Comparison of ENCODE assay signal across 10 cellular contexts in genomic region chr2:38148501-38148900, GRCh38.
A peak's percentile ranks its signal among the peaks of the same experiment; 100 is the strongest.
DNase-seq lines count a peak whose midpoint lies in the region; ATAC-seq and TF ChIP-seq lines count a peak whose summit lies in the region.
"Had no signal": no experiment of that assay in that cellular context is flagged by ENCODE, and none has a peak within 500 bp of the region (broad histone marks: within the 10 kb centered on the region; RNA-seq: fewer than 3 reads in every experiment).

No MANE protein-coding gene starts in this region.

- H4K8ac ChIP-seq in neuronal stem cell (ENCODE audit: low read depth, low read length), result no peak overlapping the region

- H3K9me3 ChIP-seq in stomach (peaks cover 0 to 6% (median 0%) of the 10 kb centered on the region in 4 donors), neural progenitor cell (ENCODE audit: low read depth) (no peaks in the 10 kb centered on the region), neuronal stem cell (replicated peaks in 1 of 2; ENCODE audit: control insufficient read depth in 2 of 2, insufficient read depth in 1 of 2, low read depth in 1 of 2, low read length in 2 of 2) (peaks cover 0 to 3% of the 10 kb centered on the region in 2 donors)

- H3K4me3 ChIP-seq in stomach, result no peak overlapping the region
- no peak overlapping the region for H3K4me3 ChIP-seq in neural progenitor cell
- H3K4me3 ChIP-seq in neuronal stem cell (ENCODE audit: low read length in 2 of 2), result no peak overlapping the region

- no peak overlapping the region for H2BK12ac ChIP-seq in neuronal stem cell (ENCODE audit: low read length)

- no peak overlapping the region for H3K27ac Mint-ChIP-seq in neural progenitor cell
- no peak overlapping the region for H3K27ac Mint-ChIP-seq in activated CD8-positive, alpha-beta T cell treated with anti-CD3 and anti-CD28 coated beads for 36 hours
- H3K27ac Mint-ChIP-seq: T-helper 1 cell treated with Interleukin-12 subunit alpha and Interleukin-12 subunit beta and Interleukin-4 antibody, amounts not matched to agents 30 μg/mL and 1 μg/mL, for 36 hours had no signal

- H4K91ac ChIP-seq in neuronal stem cell (ENCODE audit: low read depth, low read length, poor library complexity), result no peak overlapping the region

- intact Hi-C loops in stomach (cut with DNase I; ENCODE audit: low total_unique reads), result no loop called here
- intact Hi-C loops in activated CD8-positive, alpha-beta T cell treated with anti-CD3 and anti-CD28 coated beads for 36 hours (cut with micrococcal nuclease), result no loop called here

- H3K9me3 Mint-ChIP-seq in neural progenitor cell, result no peaks in the 10 kb centered on the region
- H3K9me3 Mint-ChIP-seq in activated CD8-positive, alpha-beta T cell treated with anti-CD3 and anti-CD28 coated beads for 36 hours, result peaks cover 5% of the 10 kb centered on the region
- H3K9me3 Mint-ChIP-seq: T-helper 1 cell treated with Interleukin-12 subunit alpha and Interleukin-12 subunit beta and Interleukin-4 antibody, amounts not matched to agents 30 μg/mL and 1 μg/mL, for 36 hours had no signal

- CTCF ChIA-PET in activated CD8-positive, alpha-beta T cell treated with anti-CD3 and anti-CD28 coated beads for 36 hours (lab: Charles Lee), result no interaction called here

- no peak overlapping the region for H2AK5ac ChIP-seq in neuronal stem cell (ENCODE audit: low read depth, low read length)

- peaks cover 5% of the 10 kb centered on the region for H3K4me1 Mint-ChIP-seq in neural progenitor cell
- peaks cover 13% of the 10 kb centered on the region for H3K4me1 Mint-ChIP-seq in activated CD8-positive, alpha-beta T cell treated with anti-CD3 and anti-CD28 coated beads for 36 hours (ENCODE audit: low read depth)

- no peak overlapping the region for H3K14ac ChIP-seq in neuronal stem cell (ENCODE audit: low read length)

- H3K23ac ChIP-seq in neuronal stem cell (ENCODE audit: low read depth, low read length, poor library complexity), result no peak overlapping the region

- no peak overlapping the region for H2BK15ac ChIP-seq in neuronal stem cell (ENCODE audit: low read length)

- H3K4me1 ChIP-seq in stomach (peaks cover 0 to 33% (median 19%) of the 10 kb centered on the region in 4 donors), neural progenitor cell (no peaks in the 10 kb centered on the region), neuronal stem cell (ENCODE audit: control insufficient read depth in 2 of 2, insufficient read depth in 1 of 2, low read depth in 1 of 2, low read length in 2 of 2) (peaks cover 0 to 2% of the 10 kb centered on the region in 2 donors)

- no peaks in the 10 kb centered on the region for H3K27me3 ChIP-seq in stomach
- H3K27me3 ChIP-seq in neural progenitor cell, result no peaks in the 10 kb centered on the region
- no peaks in the 10 kb centered on the region for H3K27me3 ChIP-seq in neuronal stem cell (ENCODE audit: control insufficient read depth in 3 of 3, insufficient read depth in 3 of 3, low read depth in 1 of 3, low read length in 3 of 3)

- no peak overlapping the region for H3K9ac ChIP-seq in neural progenitor cell
- no peak overlapping the region for H3K9ac ChIP-seq in neuronal stem cell (ENCODE audit: low read depth, low read length, poor library complexity)

- ATAC-seq in activated CD8-positive, alpha-beta T cell treated with anti-CD3 and anti-CD28 coated beads for 36 hours, result no peak

- TF ChIP-seq CTCF in stomach (IDR thresholded peaks at IDR 0.05) (no peak), neural progenitor cell (IDR thresholded peaks at IDR 0.05) (no peak)
- TF ChIP-seq CTCF in activated CD8-positive, alpha-beta T cell treated with anti-CD3 and anti-CD28 coated beads for 36 hours (IDR thresholded peaks at IDR 0.05), result no peak

- H3F3A ChIP-seq in neural progenitor cell (ENCODE audit: low read depth), result no peaks in the 10 kb centered on the region

- H3K4me2 ChIP-seq in neural progenitor cell, result no peak overlapping the region
- H3K4me2 ChIP-seq in neuronal stem cell (ENCODE audit: insufficient read depth, low read length, poor library complexity, severe bottlenecking), result no peak overlapping the region

- peak overlapping the region in 4 of 5 donors; percentile 82 to 88 (median 86) for H3K27ac ChIP-seq in stomach
- H3K27ac ChIP-seq in neural progenitor cell, result no peak overlapping the region
- H3K27ac ChIP-seq in neuronal stem cell (replicated peaks; ENCODE audit: low read length), result no peak overlapping the region

- H2AFZ ChIP-seq in neural progenitor cell (replicated peaks) (no peak overlapping the region), neuronal stem cell (ENCODE audit: low read length) (no peak overlapping the region)

- no peaks in the 10 kb centered on the region for H3K79me2 ChIP-seq in neural progenitor cell (ENCODE audit: low read depth)

- no peak for TF ChIP-seq EP300 in stomach (IDR thresholded peaks at IDR 0.05)

- H3K4ac ChIP-seq in neuronal stem cell (ENCODE audit: low read length), result no peak overlapping the region

- H3K4me3 Mint-ChIP-seq in neural progenitor cell, result no peak overlapping the region
- H3K4me3 Mint-ChIP-seq in activated CD8-positive, alpha-beta T cell treated with anti-CD3 and anti-CD28 coated beads for 36 hours, result no peak overlapping the region
- H3K4me3 Mint-ChIP-seq: T-helper 1 cell treated with Interleukin-12 subunit alpha and Interleukin-12 subunit beta and Interleukin-4 antibody, amounts not matched to agents 30 μg/mL and 1 μg/mL, for 36 hours had no signal

- no peak overlapping the region for H2BK5ac ChIP-seq in neuronal stem cell (ENCODE audit: low read length)

- no peak overlapping the region for H2BK120ac ChIP-seq in neuronal stem cell (ENCODE audit: low read depth, low read length)

- H3K18ac ChIP-seq in neuronal stem cell (ENCODE audit: low read length), result no peak overlapping the region

- 48 to 61% (median 53%) methylated on average over 5 of the region's 5 CpGs for WGBS in stomach, 5 donors
- WGBS in neuronal stem cell (ENCODE audit: extremely low coverage in 2 of 2, insufficient read length in 2 of 2, insufficient replicate concordance in 1 of 2), 2 donors, result no CpG with 5 or more reads among the region's 5 CpGs

- POLR2A ChIA-PET in activated CD8-positive, alpha-beta T cell treated with anti-CD3 and anti-CD28 coated beads for 36 hours (lab: Charles Lee), result no interaction called here

- H3K36me3 Mint-ChIP-seq in neural progenitor cell, result no peaks in the 10 kb centered on the region
- H3K36me3 Mint-ChIP-seq in activated CD8-positive, alpha-beta T cell treated with anti-CD3 and anti-CD28 coated beads for 36 hours (ENCODE audit: low read depth), result no peaks in the 10 kb centered on the region

- H3K79me1 ChIP-seq in neuronal stem cell (ENCODE audit: low read depth, low read length), result no peaks in the 10 kb centered on the region

- H3K27me3 Mint-ChIP-seq in neural progenitor cell (ENCODE audit: insufficient read depth, low read depth), result no peaks in the 10 kb centered on the region
- peaks cover 6% of the 10 kb centered on the region for H3K27me3 Mint-ChIP-seq in activated CD8-positive, alpha-beta T cell treated with anti-CD3 and anti-CD28 coated beads for 36 hours

- H3K36me3 ChIP-seq in stomach (no peaks in the 10 kb centered on the region), neural progenitor cell (no peaks in the 10 kb centered on the region), neuronal stem cell (replicated peaks in 1 of 2; ENCODE audit: control insufficient read depth in 2 of 2, insufficient read depth in 2 of 2, low read length in 2 of 2) (no peaks in the 10 kb centered on the region)

- DNase-seq in HT-29 (ENCODE audit: low spot score) (peak; percentile 78), SKM-1 treated with dmso at 0.1 percent for 144 hours (lab: John Stamatoyannopoulos, UW; ENCODE audit: unreplicated experiment) (peak; percentile 86), glomerular visceral epithelial cell (ENCODE audit: extremely low spot score) (peak; percentile 75), stomach (peak; percentile 44), neural progenitor cell (ENCODE audit: low spot score) (no peak), neuronal stem cell (ENCODE audit: low spot score) (no peak)
- no peak for DNase-seq in activated CD8-positive, alpha-beta T cell treated with anti-CD3 and anti-CD28 coated beads for 36 hours
- DNase-seq: NCI-H69; stimulated activated CD8-positive, alpha-beta memory T cell treated with anti-CD3 and anti-CD28 coated beads, Interleukin-4, amount 100 ng/mL, for 48 hours had no signal

- TF ChIP-seq POLR2A in stomach (IDR thresholded peaks at IDR 0.05), result no peak

- no peaks in the 10 kb centered on the region for H4K20me1 ChIP-seq in neural progenitor cell (ENCODE audit: low read depth)

Comparison
In these comparisons a context has a peak if more than half of its experiments do, and no peak if none do; other contexts are left out.
1. DNase-seq: peak in HT-29 (single experiment), SKM-1 treated with dmso at 0.1 percent for 144 hours (single experiment), glomerular visceral epithelial cell (single experiment) and stomach (single experiment); none in neural progenitor cell (single experiment), activated CD8-positive, alpha-beta T cell treated with anti-CD3 and anti-CD28 coated beads for 36 hours (single experiment) and neuronal stem cell (single experiment).
2. H3K27ac ChIP-seq: peak in stomach (4 of 5); none in neural progenitor cell (single experiment) and neuronal stem cell (single experiment).